In genomic region chr21:29360799-29361765, GRCh38 we compare ENCODE assay signal across 8 cellular contexts.
DNase-seq lines count a peak whose midpoint lies in the region; ATAC-seq and TF ChIP-seq lines count a peak whose summit lies in the region.
"Had no signal": no experiment of that assay in that cellular context is flagged by ENCODE, and none has a peak within 500 bp of the region (broad histone marks: within the 10 kb centered on the region; RNA-seq: fewer than 3 reads in every experiment).

No MANE protein-coding gene starts in this region.

- no peaks in the 10 kb centered on the region for H3K9me3 ChIP-seq in DOHH2 (ENCODE audit: control insufficient read depth, insufficient read depth, low read length)
- no peaks in the 10 kb centered on the region for H3K9me3 ChIP-seq in body of pancreas
- H3K9me3 ChIP-seq: gastroesophageal sphincter had no signal

- H3K36me3 Mint-ChIP-seq in stimulated activated memory B cell treated with anti-CD40 and anti-IgM and Interleukin-4, amounts not matched to agents 10 μg/mL and 1 μg/mL and 100 μg/mL, for 72 hours: peaks cover 74% of the 10 kb centered on the region

- no peak overlapping the region for H3K56ac ChIP-seq in mesendoderm (ENCODE audit: low read length)

- TF ChIP-seq POLR2A in body of pancreas (IDR thresholded peaks at IDR 0.05): no peak

- H3K27ac ChIP-seq in DOHH2 (ENCODE audit: low read depth, low read length): no peak overlapping the region
- no peak overlapping the region for H3K27ac ChIP-seq in body of pancreas
- H3K27ac ChIP-seq in mesendoderm (ENCODE audit: low read depth, low read length): no peak overlapping the region
- H3K27ac ChIP-seq: gastroesophageal sphincter had no signal

- H3K4ac ChIP-seq in mesendoderm (ENCODE audit: low read depth, low read length): no peak overlapping the region

- H2BK15ac ChIP-seq in mesendoderm (replicated peaks; ENCODE audit: low read depth): no peak overlapping the region

- no peak overlapping the region for H2BK5ac ChIP-seq in mesendoderm (ENCODE audit: low read length)

- H3K4me2 ChIP-seq in DOHH2 (ENCODE audit: low read length): no peak overlapping the region
- H3K4me2 ChIP-seq in mesendoderm (ENCODE audit: low read length): no peak overlapping the region

- H3K4me3 Mint-ChIP-seq in stimulated activated memory B cell treated with anti-CD40 and anti-IgM and Interleukin-4, amounts not matched to agents 10 μg/mL and 1 μg/mL and 100 μg/mL, for 72 hours: no peak overlapping the region

- H3K9me3 Mint-ChIP-seq in stimulated activated memory B cell treated with anti-CD40 and anti-IgM and Interleukin-4, amounts not matched to agents 10 μg/mL and 1 μg/mL and 100 μg/mL, for 72 hours: no peaks in the 10 kb centered on the region

- no peak overlapping the region for H3K9ac ChIP-seq in mesendoderm (ENCODE audit: low read length)

- no peaks in the 10 kb centered on the region for H3F3A ChIP-seq in DOHH2 (ENCODE audit: control insufficient read depth, insufficient read depth)

- H3K79me1 ChIP-seq in mesendoderm (ENCODE audit: low read length): no peaks in the 10 kb centered on the region

- no peak overlapping the region for H2BK120ac ChIP-seq in mesendoderm (ENCODE audit: low read depth, low read length)

- no peaks in the 10 kb centered on the region for H3K9me2 ChIP-seq in DOHH2 (replicated peaks; ENCODE audit: control insufficient read depth, low read length)

- no peak overlapping the region for H4K8ac ChIP-seq in mesendoderm (ENCODE audit: low read depth, low read length)

- WGBS in body of pancreas, 2 donors: 21 to 31% methylated on average over 9 of the region's 9 CpGs
- no CpG with 5 or more reads among the region's 9 CpGs for WGBS in mesendoderm (ENCODE audit: extremely low coverage, insufficient coverage, low lambda C conversion rate)

- H3K27me3 ChIP-seq in DOHH2 (ENCODE audit: control insufficient read depth, low read length) (no peaks in the 10 kb centered on the region), body of pancreas (no peaks in the 10 kb centered on the region), mesendoderm (ENCODE audit: insufficient read depth, low read length, poor library complexity) (no peaks in the 10 kb centered on the region)
- H3K27me3 ChIP-seq: gastroesophageal sphincter had no signal

- H3K36me3 ChIP-seq in DOHH2 (ENCODE audit: control insufficient read depth, low read length) (no peaks in the 10 kb centered on the region), body of pancreas (replicated peaks in 1 of 2; ENCODE audit: insufficient read depth in 1 of 2, low read depth in 2 of 2) (no peaks in the 10 kb centered on the region), mesendoderm (ENCODE audit: control insufficient read depth, insufficient read depth, low read length) (no peaks in the 10 kb centered on the region)

- peak; percentile 26 for TF ChIP-seq CTCF in DOHH2 (IDR thresholded peaks at IDR 0.05; ENCODE audit: low read depth, low read length, poor library complexity, severe bottlenecking)
- peak in 5 of 7 experiments; percentile 10 to 51 (median 46) for TF ChIP-seq CTCF in body of pancreas (IDR thresholded peaks at IDR 0.05)

- no peak overlapping the region for H3K23ac ChIP-seq in mesendoderm (ENCODE audit: low read length)

- intact Hi-C loops in body of pancreas (cut with DNase I): no loop called here

- no peak overlapping the region for H3K27ac Mint-ChIP-seq in stimulated activated memory B cell treated with anti-CD40 and anti-IgM and Interleukin-4, amounts not matched to agents 10 μg/mL and 1 μg/mL and 100 μg/mL, for 72 hours

- peak in 2 of 3 experiments; percentile 22 to 63 for DNase-seq in NCI-H1417 (lab: John Stamatoyannopoulos, UW)
- DNase-seq in body of pancreas: peak in 3 of 4 donors; percentile 36 to 56 (median 55)
- DNase-seq in mesendoderm: peak; percentile 37
- no peak for DNase-seq in foreskin melanocyte
- no peak for DNase-seq in GM19238 (ENCODE audit: insufficient read length, low spot score)

- ATAC-seq in body of pancreas: peak; percentile 86
- no peak for ATAC-seq in stimulated activated memory B cell treated with anti-CD40 and anti-IgM and Interleukin-4, amounts not matched to agents 10 μg/mL and 1 μg/mL and 100 μg/mL, for 72 hours
- ATAC-seq: gastroesophageal sphincter had no signal

- H3K4me3 ChIP-seq in DOHH2 (ENCODE audit: low read length) (no peak overlapping the region), body of pancreas (no peak overlapping the region), mesendoderm (ENCODE audit: low read length) (no peak overlapping the region)
- H3K4me3 ChIP-seq: gastroesophageal sphincter had no signal

- H3K4me1 ChIP-seq in DOHH2 (ENCODE audit: control insufficient read depth, low read length) (no peaks in the 10 kb centered on the region), body of pancreas (peaks cover 13% of the 10 kb centered on the region), mesendoderm (ENCODE audit: control insufficient read depth, low read depth, low read length) (no peaks in the 10 kb centered on the region)
- H3K4me1 ChIP-seq: gastroesophageal sphincter had no signal

- H2AK5ac ChIP-seq in mesendoderm (ENCODE audit: low read length): no peak overlapping the region

- H4K5ac ChIP-seq in mesendoderm (ENCODE audit: low read length): no peak overlapping the region

- no peak overlapping the region for H3K18ac ChIP-seq in mesendoderm (ENCODE audit: low read length)

- H4K20me1 ChIP-seq in DOHH2 (ENCODE audit: control insufficient read depth, insufficient read depth, low read depth, low read length): no peaks in the 10 kb centered on the region

- no peaks in the 10 kb centered on the region for H3K27me3 Mint-ChIP-seq in stimulated activated memory B cell treated with anti-CD40 and anti-IgM and Interleukin-4, amounts not matched to agents 10 μg/mL and 1 μg/mL and 100 μg/mL, for 72 hours

- H3K4me1 Mint-ChIP-seq in stimulated activated memory B cell treated with anti-CD40 and anti-IgM and Interleukin-4, amounts not matched to agents 10 μg/mL and 1 μg/mL and 100 μg/mL, for 72 hours: peaks cover 6% of the 10 kb centered on the region

- no peaks in the 10 kb centered on the region for H3K79me2 ChIP-seq in DOHH2 (ENCODE audit: control insufficient read depth, low read length)
- H3K79me2 ChIP-seq in mesendoderm (ENCODE audit: control insufficient read depth, insufficient read depth, low read length): no peaks in the 10 kb centered on the region

Comparison
In these comparisons a context has a peak if more than half of its experiments do, and no peak if none do; other contexts are left out.
1. DNase-seq: peak in NCI-H1417 (2 of 3), body of pancreas (3 of 4) and mesendoderm (single experiment); none in foreskin melanocyte (single experiment) and GM19238 (single experiment).